ENCODE assay signal across 8 cellular contexts in genomic region chr6:75601608-75602163, GRCh38. TPM values are rescaled to one million over a fixed set of nuclear protein-coding genes. Genes with fewer than 3 reads are reported as not detected.
DNase-seq lines count a peak whose midpoint lies in the region; ATAC-seq, FAIRE-seq and TF ChIP-seq lines count a peak whose summit lies in the region.

Gene SENP6, plus strand, starts transcription at chr6:75601880. Its CDS starts 645 bp downstream, at chr6:75602525.

- H3K4me2 ChIP-seq in hepatocyte, result peak within 1 kb of the TSS; percentile 79

- H3K79me2 ChIP-seq in hepatocyte, result peaks cover 67% of the 10 kb centered on the region

- H3K4me1 ChIP-seq in hepatocyte (ENCODE audit: insufficient read depth), result peaks cover 23% of the 10 kb centered on the region

- DNase-seq in GM13977 (ENCODE audit: low spot score) (peak; percentile 77), NCI-H1092 treated with DMSO at 0.1 percent for 48 hours (lab: John Stamatoyannopoulos, UW) (peak; percentile 61), T1000 (lab: John Stamatoyannopoulos, UW) (peak; percentile 40), astrocyte of the cerebellum (ENCODE audit: low read depth) (no peak), hepatocyte (ENCODE audit: low spot score) (peak; percentile 93), retinal pigment epithelial cell (ENCODE audit: low read depth) (peak; percentile 26), D721Med (ENCODE audit: insufficient read length, low spot score) (no peak)

- peak; percentile 72 for ATAC-seq in HG02610 (IDR thresholded peaks at IDR 0.05; ENCODE audit: unreplicated experiment)

- WGBS in hepatocyte (ENCODE audit: low lambda C conversion rate, missing lambda C conversion rate), result 0% methylated on average over 18 of the region's 67 CpGs

- no peak for FAIRE-seq in D721Med (lab: Jason Lieb, UNC)

- in situ Hi-C loops in GM13977 (cut with MboI; ENCODE audit: low pct_unique_long_range_greater_than_20kb, low sequenced_read_pairs, unreplicated experiment) (no loop called here), astrocyte of the cerebellum (cut with HindIII; ENCODE audit: low sequenced_read_pairs) (no loop called here)

- peak within 1 kb of the TSS; percentile 99 for H3K27ac ChIP-seq in hepatocyte

- TF ChIP-seq CTCF in GM13977 (IDR thresholded peaks at IDR 0.05; ENCODE audit: extremely low read depth, insufficient read depth, missing control alignments), result no peak
- TF ChIP-seq CTCF in astrocyte of the cerebellum (IDR thresholded peaks at IDR 0.05; ENCODE audit: low read depth, low read length, missing control alignments), result no peak
- TF ChIP-seq CTCF in hepatocyte (IDR thresholded peaks at IDR 0.05; ENCODE audit: poor library complexity), result no peak
- TF ChIP-seq CTCF in retinal pigment epithelial cell (conservative IDR thresholded peaks at IDR 0.05; ENCODE audit: low read depth, low read length), result no peak
- TF ChIP-seq CTCF in D721Med (IDR thresholded peaks at IDR 0.05; ENCODE audit: insufficient read depth, missing control alignments), result no peak

- H3K4me3 ChIP-seq in astrocyte of the cerebellum (ENCODE audit: low read depth, low read length), result peak within 1 kb of the TSS; percentile 82
- peak within 1 kb of the TSS; percentile 86 for H3K4me3 ChIP-seq in hepatocyte
- peak within 1 kb of the TSS; percentile 86 for H3K4me3 ChIP-seq in retinal pigment epithelial cell (ENCODE audit: low read length)

- no peaks in the 10 kb centered on the region for H3K9me2 ChIP-seq in hepatocyte (replicated peaks; ENCODE audit: insufficient read depth)

- no peaks in the 10 kb centered on the region for H3K27me3 ChIP-seq in hepatocyte

- H2AFZ ChIP-seq in hepatocyte, result peak within 1 kb of the TSS; percentile 93

- H3K9me3 ChIP-seq in hepatocyte (ENCODE audit: low read depth), result no peaks in the 10 kb centered on the region

- peaks cover 28% of the 10 kb centered on the region for H4K20me1 ChIP-seq in hepatocyte (ENCODE audit: insufficient read depth, poor library complexity, severe bottlenecking)

- no peaks in the 10 kb centered on the region for H3K36me3 ChIP-seq in hepatocyte (replicated peaks; ENCODE audit: insufficient read depth, low read depth)

RNA-seq across cellular contexts. Expression of gene SENP6, which starts in this region (rescaled TPM):
- 90.3 and 102 TPM in 2 replicates for total RNA-seq in hepatocyte
- polyA plus RNA-seq in hepatocyte, result 35.9 and 37.8 TPM in 2 replicates

Comparison
In these comparisons a context has a peak if more than half of its experiments do, and no peak if none do; other contexts are left out.
1. DNase-seq: peak in GM13977 (single experiment), NCI-H1092 treated with DMSO at 0.1 percent for 48 hours (single experiment), T1000 (single experiment), hepatocyte (single experiment) and retinal pigment epithelial cell (single experiment); none in astrocyte of the cerebellum (single experiment) and D721Med (single experiment).
2. Peak in every context shown above with its lines, with median percentiles within 50 percentile points of each other: H3K4me3 ChIP-seq.